In the genomic region with DNA sequence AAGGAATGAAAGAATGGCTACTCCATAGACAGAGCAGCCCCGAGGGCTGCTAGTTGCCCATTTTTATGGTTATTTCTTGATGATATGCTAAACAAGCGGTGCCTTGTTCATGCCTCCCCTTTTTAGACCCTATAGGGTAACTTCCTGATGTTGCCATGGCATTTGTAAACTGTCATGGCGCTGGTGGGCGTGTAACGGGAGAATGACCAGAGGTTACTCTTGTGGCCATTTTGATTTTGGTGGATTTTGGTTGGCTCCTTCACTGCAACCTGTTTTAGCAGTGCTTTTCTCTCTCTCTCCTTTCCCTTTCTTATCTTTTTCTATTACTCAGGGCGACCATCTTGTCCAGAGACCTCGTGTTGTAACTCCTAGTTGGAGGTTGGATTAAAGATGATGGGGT, we compare ENCODE assay signal across 7 cellular contexts.
DNase-seq lines count a peak whose midpoint lies in the region; TF ChIP-seq lines count a peak whose summit lies in the region.
"Not testable (repeated sequence)": the region's sequence is repeated elsewhere in the genome, so short reads cannot be mapped to it uniquely, and the experiment has no call there.

No MANE protein-coding gene starts in this region.

- H3K9me3 Mint-ChIP-seq in Calu3 (ENCODE audit: low read depth, unreplicated experiment); neural progenitor cell: not testable (repeated sequence)

- POLR2A ChIA-PET in PC-9 (lab: Charles Lee; ENCODE audit: unreplicated experiment): not testable (repeated sequence)

- peak overlapping the region; percentile 33 for H3K4me3 Mint-ChIP-seq in Calu3 (ENCODE audit: low read depth, unreplicated experiment)
- not testable (repeated sequence) for H3K4me3 Mint-ChIP-seq in neural progenitor cell

- H3K27me3 Mint-ChIP-seq in Calu3 (ENCODE audit: unreplicated experiment); neural progenitor cell (ENCODE audit: insufficient read depth, low read depth): not testable (repeated sequence)

- H3F3A ChIP-seq in PC-9 (ENCODE audit: insufficient read depth, low read depth); SU-DHL-6 (ENCODE audit: insufficient read depth); neural progenitor cell (ENCODE audit: low read depth): not testable (repeated sequence)

- H3K27ac Mint-ChIP-seq in Calu3 (ENCODE audit: unreplicated experiment); neural progenitor cell: not testable (repeated sequence)

- H3K4me3 ChIP-seq in KMS-11 (IDR thresholded peaks at IDR 0.05; ENCODE audit: insufficient read depth, low read depth, low read length); PC-9; SU-DHL-6 (ENCODE audit: insufficient read depth, low read length, poor library complexity, severe bottlenecking); neural progenitor cell: not testable (repeated sequence)

- H3K36me3 ChIP-seq in KMS-11 (ENCODE audit: insufficient read depth); PC-9 (ENCODE audit: low read depth); SU-DHL-6 (ENCODE audit: low read length); neural progenitor cell: not testable (repeated sequence)

- H4K20me1 ChIP-seq in KMS-11 (ENCODE audit: insufficient read depth); PC-9 (ENCODE audit: insufficient read depth); SU-DHL-6 (ENCODE audit: low read depth, low read length); neural progenitor cell (ENCODE audit: low read depth): not testable (repeated sequence)

- H3K79me2 ChIP-seq in KMS-11 (ENCODE audit: insufficient read depth, low read depth); PC-9 (ENCODE audit: low read depth); SU-DHL-6 (ENCODE audit: insufficient read depth, low read length); neural progenitor cell (ENCODE audit: low read depth): not testable (repeated sequence)

- TF ChIP-seq CTCF in Calu3 (IDR thresholded peaks at IDR 0.05; ENCODE audit: unreplicated experiment); KMS-11 (conservative IDR thresholded peaks at IDR 0.05; ENCODE audit: low read depth, low read length); PC-9 (conservative IDR thresholded peaks at IDR 0.05); SU-DHL-6 (IDR thresholded peaks at IDR 0.05; ENCODE audit: insufficient read depth, low read length, poor library complexity, severe bottlenecking); neural progenitor cell (IDR thresholded peaks at IDR 0.05): not testable (repeated sequence)

- H3K9ac ChIP-seq in KMS-11; SU-DHL-6 (ENCODE audit: low read length); neural progenitor cell: not testable (repeated sequence)

- not testable (repeated sequence) for H3K27ac ChIP-seq in KMS-11; PC-9; SU-DHL-6 (ENCODE audit: low read depth, low read length); neural progenitor cell

- H2AFZ ChIP-seq in KMS-11 (ENCODE audit: low read depth): peak overlapping the region; percentile 16; the same call in 1 of the 2 replicates
- H2AFZ ChIP-seq in PC-9: peak overlapping the region; percentile 69
- H2AFZ ChIP-seq in SU-DHL-6 (ENCODE audit: low read depth, low read length, severe bottlenecking): peak overlapping the region; percentile 85
- peak overlapping the region; percentile 17 for H2AFZ ChIP-seq in neural progenitor cell (replicated peaks)

- H3K4me1 Mint-ChIP-seq in Calu3 (ENCODE audit: low read depth, unreplicated experiment): peaks cover 13% of the 10 kb centered on the region
- not testable (repeated sequence) for H3K4me1 Mint-ChIP-seq in neural progenitor cell

- not testable (repeated sequence) for H3K9me2 ChIP-seq in PC-9 (ENCODE audit: insufficient read depth); SU-DHL-6 (replicated peaks; ENCODE audit: insufficient read depth, low read length)

- H3K4me1 ChIP-seq in KMS-11 (ENCODE audit: low read depth, poor library complexity, severe bottlenecking); PC-9 (replicated peaks; ENCODE audit: insufficient read depth); neural progenitor cell: not testable (repeated sequence)

- not testable (repeated sequence) for H3K36me3 Mint-ChIP-seq in Calu3 (ENCODE audit: insufficient read depth, unreplicated experiment); neural progenitor cell

- not testable (repeated sequence) for H3K9me3 ChIP-seq in PC-9 (ENCODE audit: insufficient read depth, low read depth); SU-DHL-6 (ENCODE audit: insufficient read depth, low read length); neural progenitor cell (ENCODE audit: low read depth)

- not testable (repeated sequence) for DNase-seq in Calu3; PC-9; neural progenitor cell (ENCODE audit: low spot score)
- peak; percentile 62 for DNase-seq in H4 (ENCODE audit: low spot score)
- DNase-seq in NCI-H146 (lab: John Stamatoyannopoulos, UW): peak; percentile 61

- BruUV-seq in Calu3 (replicated peaks; lab: Mats Ljungman, UMichigan); PC-9 (replicated peaks; lab: Mats Ljungman, UMichigan): not testable (repeated sequence)

- not testable (repeated sequence) for H3K4me2 ChIP-seq in KMS-11; SU-DHL-6 (ENCODE audit: low read depth, low read length, poor library complexity, severe bottlenecking); neural progenitor cell
- H3K4me2 ChIP-seq in PC-9: peak overlapping the region; percentile 48; the same call in 1 of the 2 replicates

- intact Hi-C loops in Calu3 (cut with micrococcal nuclease; ENCODE audit: unreplicated experiment); PC-9 (cut with micrococcal nuclease; ENCODE audit: unreplicated experiment): not testable (repeated sequence)

- CTCF ChIA-PET in Calu3 (lab: Charles Lee): interaction anchor here (0.7 kb wide), 1 partner anchor 24 kb away, joined by 3 read pairs; no protein-coding TSS in a partner anchor
- CTCF ChIA-PET in PC-9 (lab: Charles Lee): not testable (repeated sequence)

- H3K27me3 ChIP-seq in KMS-11 (ENCODE audit: insufficient read depth, low read depth); PC-9 (ENCODE audit: insufficient read depth, low read depth); SU-DHL-6 (ENCODE audit: low read length); neural progenitor cell: not testable (repeated sequence)

Comparison
In these comparisons a context has a peak if more than half of its experiments do, and no peak if none do; other contexts are left out.
1. H2AFZ ChIP-seq: peak in every context shown above with its lines; median percentile 85 in SU-DHL-6; 69 in PC-9; 17 in neural progenitor cell; 16 in KMS-11.